ENCODE assay signal across 8 cellular contexts in genomic region chr6:13327691-13328075, GRCh38. TPM values are rescaled to one million over a fixed set of nuclear protein-coding genes. Genes with fewer than 3 reads are reported as not detected.
DNase-seq lines count a peak whose midpoint lies in the region; ATAC-seq, FAIRE-seq and TF ChIP-seq lines count a peak whose summit lies in the region.

No MANE protein-coding gene starts in this region.

- FAIRE-seq in endothelial cell of umbilical vein (lab: Jason Lieb, UNC): peak; percentile 62

- H3K4me3 ChIP-seq in Peyer's patch (peak overlapping the region; percentile 68 to 78 (median 73)), endothelial cell of umbilical vein (replicated peaks in 1 of 3; ENCODE audit: insufficient read depth in 1 of 3, low read depth in 1 of 3, low read length in 3 of 3) (peak overlapping the region; percentile 76 to 92 (median 87)), osteoblast (ENCODE audit: insufficient read depth, low read length) (peak overlapping the region; percentile 98)

- H3K4me2 ChIP-seq in endothelial cell of umbilical vein (ENCODE audit: insufficient read depth, low read length): peak overlapping the region; percentile 78
- peak overlapping the region; percentile 78 for H3K4me2 ChIP-seq in osteoblast (ENCODE audit: insufficient read depth, low read length)

- H3K9me3 Mint-ChIP-seq in T-helper 2 cell treated with Interferon-gamma antibody and Interleukin-4, amounts not matched to agents 5 μg/mL and 100 μg/mL, for 36 hours: no peaks in the 10 kb centered on the region

- ATAC-seq in GM21786 (IDR thresholded peaks at IDR 0.05; ENCODE audit: unreplicated experiment): no peak
- no peak for ATAC-seq in GM21528 (IDR thresholded peaks at IDR 0.05; ENCODE audit: low FRiP score, unreplicated experiment)

- peaks cover 21% of the 10 kb centered on the region for H3K36me3 Mint-ChIP-seq in T-helper 2 cell treated with Interferon-gamma antibody and Interleukin-4, amounts not matched to agents 5 μg/mL and 100 μg/mL, for 36 hours (ENCODE audit: low read depth)

- H3K9me3 ChIP-seq in Peyer's patch (no peaks in the 10 kb centered on the region), endothelial cell of umbilical vein (replicated peaks; ENCODE audit: control insufficient read depth, insufficient read depth, low read length) (no peaks in the 10 kb centered on the region), osteoblast (ENCODE audit: low read depth, low read length) (no peaks in the 10 kb centered on the region)

- TF ChIP-seq POLR2A in Peyer's patch (IDR thresholded peaks at IDR 0.05): no peak
- no peak for TF ChIP-seq POLR2A in endothelial cell of umbilical vein (IDR thresholded peaks at IDR 0.05; ENCODE audit: low read depth, low read length)

- no TSS peak for BruUV-seq in endothelial cell of umbilical vein (replicated peaks; lab: Mats Ljungman, UMichigan)

- DNase-seq in T-helper 2 cell treated with Interferon-gamma antibody and Interleukin-4, amounts not matched to agents 5 μg/mL and 100 μg/mL, for 36 hours (ENCODE audit: low spot score): no peak
- DNase-seq in T-helper 2 cell (no peak), Peyer's patch (no peak), endothelial cell of umbilical vein (ENCODE audit: low read depth, low spot score) (no peak), osteoblast (ENCODE audit: insufficient read length, low spot score, missing footprints) (no peak), 8988T (no peak)

- TF ChIP-seq CTCF in Peyer's patch (IDR thresholded peaks at IDR 0.05): no peak
- TF ChIP-seq CTCF in endothelial cell of umbilical vein (IDR thresholded peaks at IDR 0.05; ENCODE audit: extremely low read depth in 1 of 2, insufficient read depth in 1 of 2, low read depth in 1 of 2, low read length in 2 of 2): no peak
- TF ChIP-seq CTCF in osteoblast (IDR thresholded peaks at IDR 0.05; ENCODE audit: extremely low read depth, low read depth, low read length): no peak

- H3K9ac ChIP-seq in endothelial cell of umbilical vein (replicated peaks; ENCODE audit: extremely low read depth, insufficient read depth, low read length): peak overlapping the region; percentile 95

- CTCF ChIA-PET in endothelial cell of umbilical vein (lab: Charles Lee): interaction anchor here (0.8 to 7.1 kb wide), 13 partner anchors 13 to 434 kb away, joined by 3 to 98 read pairs (median 7); partner anchors contain the start of genes NOL7 and SIRT5

- dilution Hi-C loops in endothelial cell of umbilical vein (cut with MboI; ENCODE audit: extremely low pct_ligation_motif_present, low sequenced_read_pairs): loop anchor here (25.0 kb wide), 1 partner anchor 235 kb away; the partner anchor contains the start of gene SIRT5

- POLR2A ChIA-PET in endothelial cell of umbilical vein (lab: Charles Lee): interaction anchor here (1.9 kb wide), 1 partner anchor 248 kb away, joined by 5 read pairs; no protein-coding TSS in a partner anchor

- H3K4me3 Mint-ChIP-seq in T-helper 2 cell treated with Interferon-gamma antibody and Interleukin-4, amounts not matched to agents 5 μg/mL and 100 μg/mL, for 36 hours: peak overlapping the region; percentile 94

- H3K27me3 ChIP-seq in Peyer's patch (no peaks in the 10 kb centered on the region), endothelial cell of umbilical vein (ENCODE audit: control insufficient read depth in 2 of 2, insufficient read depth in 2 of 2, low read length in 2 of 2) (no peaks in the 10 kb centered on the region), osteoblast (ENCODE audit: insufficient read depth, low read length) (no peaks in the 10 kb centered on the region)

- peak overlapping the region; percentile 92 for H3K27ac Mint-ChIP-seq in T-helper 2 cell treated with Interferon-gamma antibody and Interleukin-4, amounts not matched to agents 5 μg/mL and 100 μg/mL, for 36 hours

- H3K27me3 Mint-ChIP-seq in T-helper 2 cell treated with Interferon-gamma antibody and Interleukin-4, amounts not matched to agents 5 μg/mL and 100 μg/mL, for 36 hours (ENCODE audit: low read depth): no peaks in the 10 kb centered on the region

- H3K36me3 ChIP-seq in Peyer's patch: peaks cover 0 to 28% (median 0%) of the 10 kb centered on the region in 3 donors
- H3K36me3 ChIP-seq in endothelial cell of umbilical vein (ENCODE audit: control insufficient read depth in 2 of 2, extremely low read depth in 1 of 2, insufficient read depth in 2 of 2, low read length in 2 of 2): peaks cover 0 to 2% of the 10 kb centered on the region in 2 experiments
- peaks cover 16% of the 10 kb centered on the region for H3K36me3 ChIP-seq in osteoblast (ENCODE audit: insufficient read depth, low read length)

- H3K27ac ChIP-seq in Peyer's patch: peak overlapping the region; percentile 88 to 95 (median 94)
- H3K27ac ChIP-seq in endothelial cell of umbilical vein (ENCODE audit: insufficient read depth, low read depth, low read length): peak overlapping the region; percentile 92
- peak overlapping the region; percentile 90 for H3K27ac ChIP-seq in osteoblast (ENCODE audit: low read depth, low read length)

- H3K9me1 ChIP-seq in endothelial cell of umbilical vein (replicated peaks; ENCODE audit: control insufficient read depth, extremely low read depth, insufficient read depth, low read length): no peaks in the 10 kb centered on the region

- peaks cover 33% of the 10 kb centered on the region for H3K4me1 Mint-ChIP-seq in T-helper 2 cell treated with Interferon-gamma antibody and Interleukin-4, amounts not matched to agents 5 μg/mL and 100 μg/mL, for 36 hours (ENCODE audit: low read depth)

- peaks cover 0 to 12% (median 3%) of the 10 kb centered on the region in 4 donors for H3K4me1 ChIP-seq in Peyer's patch
- H3K4me1 ChIP-seq in endothelial cell of umbilical vein (ENCODE audit: control insufficient read depth, extremely low read depth, insufficient read depth, low read length): peaks cover 16% of the 10 kb centered on the region
- peaks cover 12% of the 10 kb centered on the region for H3K4me1 ChIP-seq in osteoblast (ENCODE audit: insufficient read depth, low read length)

- no peaks in the 10 kb centered on the region for H4K20me1 ChIP-seq in endothelial cell of umbilical vein (replicated peaks; ENCODE audit: control insufficient read depth, extremely low read depth, insufficient read depth, low read length)
- H4K20me1 ChIP-seq in osteoblast (ENCODE audit: insufficient read depth, low read length): no peaks in the 10 kb centered on the region

- intact Hi-C loops in endothelial cell of umbilical vein (cut with micrococcal nuclease): loop anchor here (1.0 to 5.0 kb wide), 7 partner anchors 20 to 385 kb away; partner anchors contain the start of genes NOL7 and RANBP9

- H2AFZ ChIP-seq in endothelial cell of umbilical vein (ENCODE audit: low read depth, low read length): peak overlapping the region; percentile 77
- peak overlapping the region; percentile 98 for H2AFZ ChIP-seq in osteoblast (ENCODE audit: low read length)

- no peaks in the 10 kb centered on the region for H3K79me2 ChIP-seq in endothelial cell of umbilical vein (ENCODE audit: control insufficient read depth, insufficient read depth, low read length)
- peaks cover 17% of the 10 kb centered on the region for H3K79me2 ChIP-seq in osteoblast (ENCODE audit: insufficient read depth, low read length)

TF ChIP-seq in endothelial cell of umbilical vein, 7 proteins besides CTCF, POLR2A, EP300 and RAD21:
- TF ChIP-seq EZH2 (IDR thresholded peaks at IDR 0.05; ENCODE audit: borderline replicate concordance, low read depth, low read length, severe bottlenecking) (no peak), MAX (IDR thresholded peaks at IDR 0.05; ENCODE audit: insufficient read depth, insufficient read length) (no peak), GATA2 (IDR thresholded peaks at IDR 0.05; ENCODE audit: insufficient read depth, insufficient read length, low read depth, low read length) (no peak), JUN (IDR thresholded peaks at IDR 0.05; ENCODE audit: borderline replicate concordance, insufficient read depth, insufficient read length, low read depth) (no peak), MYC (IDR thresholded peaks at IDR 0.05; ENCODE audit: low read depth, low read length) (no peak), POLR2AphosphoS5 (IDR thresholded peaks at IDR 0.05; ENCODE audit: insufficient read depth, low read depth, low read length) (no peak), FOS (IDR thresholded peaks at IDR 0.05; ENCODE audit: borderline replicate concordance, insufficient read depth, low read length) (no peak)
TF ChIP-seq in endothelial cell of umbilical vein: peak in this region for 0.

RNA-seq across cellular contexts. Expression of gene TBC1D7, which starts 0.7 kb away (rescaled TPM):
- total RNA-seq in Peyer's patch: 10 to 100 TPM; 13.3 to 18.6 (median 16.9) TPM
- 26.6 and 28.1 TPM in 2 replicates for total RNA-seq in endothelial cell of umbilical vein
- 22.5 and 26.6 TPM in 2 replicates for polyA plus RNA-seq in endothelial cell of umbilical vein
- polyA plus RNA-seq in endothelial cell of umbilical vein (2011; cell fraction: cytosol; rRNA removed): 35.1 and 38.6 TPM in 2 replicates
- 33.5 and 40.5 TPM in 2 replicates for polyA plus RNA-seq in endothelial cell of umbilical vein (2011; cell fraction: nucleus; rRNA removed)
- polyA plus RNA-seq in endothelial cell of umbilical vein (2012): 27.8 and 30.5 TPM in 2 replicates
- 45.1 and 63.4 TPM in 2 replicates for polyA minus RNA-seq in endothelial cell of umbilical vein
- polyA minus RNA-seq in endothelial cell of umbilical vein (2011; cell fraction: cytosol; rRNA and poly(A)+ RNA removed): 9.8 TPM
- polyA minus RNA-seq in endothelial cell of umbilical vein (2011; cell fraction: nucleus; rRNA and poly(A)+ RNA removed): 34.9 and 50.3 TPM in 2 replicates
- total RNA-seq in osteoblast: 18.8 and 25.3 TPM in 2 replicates
